In the genomic region with DNA sequence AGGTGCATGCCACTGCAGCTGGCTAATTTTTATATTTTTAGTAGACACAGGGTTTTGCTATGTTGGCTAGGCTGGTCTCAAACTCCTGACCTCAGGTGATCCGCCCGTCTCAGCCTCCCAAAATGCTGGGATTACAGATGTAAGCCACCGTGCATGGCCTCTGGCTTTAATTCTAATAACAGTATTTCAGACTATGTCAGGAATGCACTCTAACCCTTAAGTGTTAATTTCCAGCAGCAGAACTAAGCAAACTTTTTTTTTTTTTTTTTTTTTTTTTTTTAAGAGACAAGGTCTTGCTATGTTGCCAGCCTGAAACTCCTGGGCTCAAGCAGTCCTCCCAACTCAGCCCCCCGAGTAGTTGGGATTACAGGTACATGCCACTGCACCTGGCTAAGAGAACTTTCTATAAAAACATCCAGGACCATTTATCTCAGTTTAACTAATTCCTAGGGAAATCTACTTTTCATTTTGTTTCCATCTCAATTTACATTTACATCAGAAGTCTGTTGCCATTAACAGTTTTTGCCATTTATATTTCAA, we compare ENCODE assay signal across 20 cellular contexts.
"Had no signal": no experiment of that assay in that cellular context is flagged by ENCODE, and none has a peak within 500 bp of the region (broad histone marks: within the 10 kb centered on the region; RNA-seq: fewer than 3 reads in every experiment).

No MANE protein-coding gene starts in this region.

- H3K9me3 ChIP-seq: gastroesophageal sphincter, heart left ventricle, neutrophil, suprapubic skin had no signal

- H3K9me3 Mint-ChIP-seq: activated T-helper 1 cell treated with anti-CD3 and anti-CD28 coated beads, Interleukin-12 subunit alpha, Interleukin-12 subunit beta, Interleukin-2, Interleukin-4 antibody, amounts not matched to agents 30 ng/mL and 10 ng/mL and 1 ng/mL, durations not matched to agents 14 hours and 24 hours and 36 hours; central memory CD8-positive, alpha-beta T cell; natural killer cell had no signal

- DNase-seq: activated CD4-positive, alpha-beta T cell treated with anti-CD3 and anti-CD28 coated beads, Interleukin-2, amount 50 U/mL, for 4 hours; activated gamma-delta T cell treated with Interleukin-2 at 50 U/mL for 16 hours; anterior cingulate cortex; heart left ventricle; left ventricle myocardium superior; mesendoderm; natural killer cell; stimulated activated naive CD4-positive, alpha-beta T cell; SW 1271; T-helper 2 cell; trophoblast cell; WERI-Rb-1 had no signal

- H3K27ac ChIP-seq: brain microvascular endothelial cell, coronary artery, neutrophil, parathyroid adenoma, suprapubic skin, WERI-Rb-1 had no signal

- H3K36me3 Mint-ChIP-seq: natural killer cell had no signal

- ATAC-seq: gastroesophageal sphincter, heart left ventricle, natural killer cell had no signal

- H3K36me3 ChIP-seq: brain microvascular endothelial cell had no signal

- H3K27me3 Mint-ChIP-seq: central memory CD8-positive, alpha-beta T cell had no signal

- H3K4me3 Mint-ChIP-seq: activated T-helper 1 cell treated with anti-CD3 and anti-CD28 coated beads, Interleukin-12 subunit alpha, Interleukin-12 subunit beta, Interleukin-2, Interleukin-4 antibody, amounts not matched to agents 30 ng/mL and 10 ng/mL and 1 ng/mL, durations not matched to agents 14 hours and 24 hours and 36 hours; central memory CD8-positive, alpha-beta T cell; natural killer cell had no signal

- H3K4me3 ChIP-seq: coronary artery, gastroesophageal sphincter, heart left ventricle, suprapubic skin had no signal

- H3K27me3 ChIP-seq: brain microvascular endothelial cell, gastroesophageal sphincter, heart left ventricle, neutrophil, suprapubic skin had no signal

- H3K27ac Mint-ChIP-seq: activated T-helper 1 cell treated with anti-CD3 and anti-CD28 coated beads, Interleukin-12 subunit alpha, Interleukin-12 subunit beta, Interleukin-2, Interleukin-4 antibody, amounts not matched to agents 30 ng/mL and 10 ng/mL and 1 ng/mL, durations not matched to agents 14 hours and 24 hours and 36 hours had no signal
